Comparison of ENCODE assay signal across 9 cellular contexts in genomic region chr22:19986011-19986409, GRCh38. TPM values are rescaled to one million over a fixed set of nuclear protein-coding genes. Genes with fewer than 3 reads are reported as not detected.
A peak's percentile ranks its signal among the peaks of the same experiment; 100 is the strongest.
DNase-seq lines count a peak whose midpoint lies in the region; ATAC-seq and TF ChIP-seq lines count a peak whose summit lies in the region.
"Had no signal": no experiment of that assay in that cellular context is flagged by ENCODE, and none has a peak within 500 bp of the region (broad histone marks: within the 10 kb centered on the region; RNA-seq: fewer than 3 reads in every experiment).

No MANE protein-coding gene starts in this region.

- H3K27ac ChIP-seq in cardiac muscle cell (no peak overlapping the region), coronary artery (peak overlapping the region; percentile 95 to 97), uterus (peak overlapping the region; percentile 67 to 87)

- TF ChIP-seq POLR2A in uterus (IDR thresholded peaks at IDR 0.05): no peak

- peak overlapping the region; percentile 51 for H3K9ac ChIP-seq in mucosa of stomach (ENCODE audit: low read length)

- H3K36me3 ChIP-seq in cardiac muscle cell (no peaks in the 10 kb centered on the region), mucosa of stomach (ENCODE audit: control insufficient read depth, insufficient read depth, low read length) (no peaks in the 10 kb centered on the region), uterus (no peaks in the 10 kb centered on the region)

- H3K4me3 ChIP-seq in cardiac muscle cell: peak overlapping the region; percentile 68
- peak overlapping the region; percentile 85 for H3K4me3 ChIP-seq in coronary artery
- peak overlapping the region; percentile 22 for H3K4me3 ChIP-seq in mucosa of stomach (ENCODE audit: low read length)
- peak overlapping the region; percentile 43 to 60 for H3K4me3 ChIP-seq in uterus

- H3K4me1 ChIP-seq in cardiac muscle cell (ENCODE audit: low read depth) (no peaks in the 10 kb centered on the region), mucosa of stomach (ENCODE audit: control insufficient read depth, insufficient read depth, low read length) (peaks cover 27% of the 10 kb centered on the region), uterus (peaks cover 0 to 17% of the 10 kb centered on the region in 2 donors)

- ATAC-seq in Right ventricle myocardium superior (ENCODE audit: poor library complexity): no peak

- intact Hi-C loops in Right ventricle myocardium superior (cut with DNase I) (no loop called here), uterus (cut with DNase I; ENCODE audit: low total_unique reads) (no loop called here)

- DNase-seq in cardiac muscle cell (ENCODE audit: low read depth in 1 of 2, low spot score in 1 of 2) (no peak), Right ventricle myocardium superior (no peak), coronary artery (ENCODE audit: low spot score) (no peak), uterus (no peak), G401 (ENCODE audit: low spot score) (no peak), NCI-H1092 treated with DMSO at 0.1 percent for 48 hours (lab: John Stamatoyannopoulos, UW) (no peak), NCI-H2029 treated with DMSO at 0.1 percent for 48 hours (lab: John Stamatoyannopoulos, UW) (no peak)
- DNase-seq: activated CD4-positive, alpha-beta T cell treated with anti-CD3 and anti-CD28 coated beads, Interleukin-2, amount 50 U/mL, for 1 hour had no signal

- TF ChIP-seq CTCF in cardiac muscle cell (IDR thresholded peaks at IDR 0.05; ENCODE audit: low read depth, low read length): no peak
- no peak for TF ChIP-seq CTCF in coronary artery (IDR thresholded peaks at IDR 0.05)
- TF ChIP-seq CTCF in uterus (IDR thresholded peaks at IDR 0.05): no peak

- in situ Hi-C loops in G401 (cut with HindIII; ENCODE audit: low sequenced_read_pairs): no loop called here

- H3K27me3 ChIP-seq in cardiac muscle cell (no peaks in the 10 kb centered on the region), mucosa of stomach (ENCODE audit: control insufficient read depth, insufficient read depth, low read length) (peaks cover 8% of the 10 kb centered on the region), uterus (no peaks in the 10 kb centered on the region)

- H3K9me3 ChIP-seq in cardiac muscle cell (ENCODE audit: low read depth) (no peaks in the 10 kb centered on the region), mucosa of stomach (ENCODE audit: control insufficient read depth, low read length) (no peaks in the 10 kb centered on the region), uterus (no peaks in the 10 kb centered on the region)

RNA-seq across cellular contexts. Expression of gene ARVCF, which starts 30.6 kb away (rescaled TPM):
- total RNA-seq in cardiac muscle cell: 55.5 and 64.3 TPM in 2 replicates
- 28.8 and 40.3 TPM in 2 replicates for polyA plus RNA-seq in cardiac muscle cell
- 31.4 TPM for total RNA-seq in Right ventricle myocardium superior
- total RNA-seq in uterus: 10 to 100 TPM in 2 of 4 donors, 1 to 10 TPM in 2; 1.5 to 43.4 (median 16.6) TPM
- 13.8 and 14.9 TPM in 2 replicates for total RNA-seq in G401 (2014; rRNA removed; shearing (Covaris generic))

RNA-seq across cellular contexts. Expression of gene TANGO2, which starts 34.9 kb away (rescaled TPM):
- total RNA-seq in cardiac muscle cell: 19.4 and 21.9 TPM in 2 replicates
- 17.5 and 18.7 TPM in 2 replicates for polyA plus RNA-seq in cardiac muscle cell
- total RNA-seq in Right ventricle myocardium superior: 62.3 TPM
- total RNA-seq in uterus: 10 to 100 TPM in 2 of 4 donors, 1 to 10 TPM in 2; 2.8 to 25.1 (median 13.3) TPM
- 13.2 and 19.0 TPM in 2 replicates for total RNA-seq in G401 (2014; rRNA removed; shearing (Covaris generic))

RNA-seq across cellular contexts. Expression of gene TXNRD2, which starts 44.4 kb away (rescaled TPM):
- total RNA-seq in cardiac muscle cell: 15.6 and 16.1 TPM in 2 replicates
- polyA plus RNA-seq in cardiac muscle cell: 21.2 and 24.2 TPM in 2 replicates
- 40.4 TPM for total RNA-seq in Right ventricle myocardium superior
- 10 to 100 TPM; 14.7 to 48.9 (median 25.6) TPM for total RNA-seq in uterus
- total RNA-seq in G401 (2014; rRNA removed; shearing (Covaris generic)): 86.5 and 96.6 TPM in 2 replicates

RNA-seq across cellular contexts. Expression of gene COMT, which starts 44.4 kb away (rescaled TPM):
- total RNA-seq in cardiac muscle cell: 41.3 and 51.9 TPM in 2 replicates
- polyA plus RNA-seq in cardiac muscle cell: 33.2 and 35.8 TPM in 2 replicates
- 75.3 TPM for total RNA-seq in Right ventricle myocardium superior
- total RNA-seq in uterus: 100 to 1,000 TPM in 2 of 4 donors, 10 to 100 TPM in 2; 88.9 to 175 (median 108) TPM
- 142 and 187 TPM in 2 replicates for total RNA-seq in G401 (2014; rRNA removed; shearing (Covaris generic))

Comparison
In these comparisons a context has a peak if more than half of its experiments do, and no peak if none do; other contexts are left out.
1. H3K4me3 ChIP-seq: peak in every context shown above with its lines; median percentile 85 in coronary artery; 68 in cardiac muscle cell; 52 in uterus; 22 in mucosa of stomach.